8 cellular contexts compared by ENCODE assay signal in the genomic region with DNA sequence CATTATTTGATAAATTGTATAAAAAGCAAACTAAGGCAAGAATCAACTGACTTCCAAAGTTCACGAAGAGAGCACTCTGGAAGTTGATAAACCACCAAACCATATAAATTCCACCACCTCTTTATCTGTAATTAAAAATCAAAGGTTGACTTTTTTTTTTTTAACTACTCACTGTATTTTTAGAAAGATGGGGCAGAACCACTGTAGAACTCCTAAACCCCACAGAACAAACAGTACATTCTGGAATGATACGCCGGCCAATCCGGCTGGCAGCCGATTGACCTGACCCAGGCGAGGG. TPM values are rescaled to one million over a fixed set of nuclear protein-coding genes. Genes with fewer than 3 reads are reported as not detected.
A peak's percentile ranks its signal among the peaks of the same experiment; 100 is the strongest.
DNase-seq lines count a peak whose midpoint lies in the region; ATAC-seq and TF ChIP-seq lines count a peak whose summit lies in the region.

No MANE protein-coding gene starts in this region.

- peak overlapping the region; percentile 93 for H3K4me3 ChIP-seq in BE2C (ENCODE audit: low read depth, low read length)
- H3K4me3 ChIP-seq in MG63, result peak overlapping the region; percentile 89
- H3K4me3 ChIP-seq in colonic mucosa, result peak overlapping the region; percentile 81

- H3K4me3 Mint-ChIP-seq in natural killer cell treated with Interleukin-12 subunit alpha and Interleukin-12 subunit beta and Interleukin-15 and Interleukin-18, amount 100 ng/mL, for 72 hours, result peak overlapping the region; percentile 89

- peaks cover 5% of the 10 kb centered on the region for H3K36me3 Mint-ChIP-seq in natural killer cell treated with Interleukin-12 subunit alpha and Interleukin-12 subunit beta and Interleukin-15 and Interleukin-18, amount 100 ng/mL, for 72 hours

- peak overlapping the region in 1 of 2 donors; percentile 98 for H3K9ac ChIP-seq in colonic mucosa (ENCODE audit: low read depth in 2 of 2, low read length in 2 of 2)

- H3K9me3 Mint-ChIP-seq in natural killer cell treated with Interleukin-12 subunit alpha and Interleukin-12 subunit beta and Interleukin-15 and Interleukin-18, amount 100 ng/mL, for 72 hours, result no peaks in the 10 kb centered on the region

- H3K27ac ChIP-seq in colonic mucosa, result peak overlapping the region; percentile 86

- H3K4me1 Mint-ChIP-seq in natural killer cell treated with Interleukin-12 subunit alpha and Interleukin-12 subunit beta and Interleukin-15 and Interleukin-18, amount 100 ng/mL, for 72 hours (ENCODE audit: low read depth in 2 of 2), result peaks cover 13 to 32% of the 10 kb centered on the region in 2 donors

- H3K27me3 ChIP-seq in BE2C (no peaks in the 10 kb centered on the region), MG63 (no peaks in the 10 kb centered on the region), colonic mucosa (no peaks in the 10 kb centered on the region)

- no peak for ATAC-seq in natural killer cell treated with Interleukin-12 subunit alpha and Interleukin-12 subunit beta and Interleukin-15 and Interleukin-18, amount 100 ng/mL, for 72 hours
- no peak for ATAC-seq in HG03378 (IDR thresholded peaks at IDR 0.05; ENCODE audit: unreplicated experiment)

- intact Hi-C loops in colonic mucosa (cut with DNase I), result no loop called here

- peak overlapping the region; percentile 70 to 94 for H3K27ac Mint-ChIP-seq in natural killer cell treated with Interleukin-12 subunit alpha and Interleukin-12 subunit beta and Interleukin-15 and Interleukin-18, amount 100 ng/mL, for 72 hours

- TF ChIP-seq CTCF in BE2C (IDR thresholded peaks at IDR 0.05; ENCODE audit: low read depth, low read length) (no peak), colonic mucosa (IDR thresholded peaks at IDR 0.05) (no peak)

- peaks cover 6 to 11% of the 10 kb centered on the region in 2 donors for H3K27me3 Mint-ChIP-seq in natural killer cell treated with Interleukin-12 subunit alpha and Interleukin-12 subunit beta and Interleukin-15 and Interleukin-18, amount 100 ng/mL, for 72 hours

- H3K4me1 ChIP-seq in BE2C (peaks cover 7% of the 10 kb centered on the region), colonic mucosa (peaks cover 5% of the 10 kb centered on the region)

- peaks cover 19% of the 10 kb centered on the region for H3K36me3 ChIP-seq in BE2C
- peaks cover 29% of the 10 kb centered on the region for H3K36me3 ChIP-seq in MG63
- no peaks in the 10 kb centered on the region for H3K36me3 ChIP-seq in colonic mucosa

- no peak for DNase-seq in BE2C
- DNase-seq in MG63, result no peak
- DNase-seq in colonic mucosa, result no peak
- DNase-seq in natural killer cell treated with Interleukin-12 subunit alpha and Interleukin-12 subunit beta and Interleukin-15 and Interleukin-18, amount 100 ng/mL, for 72 hours (ENCODE audit: low spot score), result no peak
- no peak for DNase-seq in foreskin melanocyte
- no peak for DNase-seq in RPMI8226
- DNase-seq in NCI-H1105 treated with DMSO at 0.1 percent for 48 hours (lab: John Stamatoyannopoulos, UW), result no peak

- no peaks in the 10 kb centered on the region for H3K9me3 ChIP-seq in BE2C
- H3K9me3 ChIP-seq in MG63, result no peaks in the 10 kb centered on the region
- no peaks in the 10 kb centered on the region for H3K9me3 ChIP-seq in colonic mucosa

RNA-seq across cellular contexts. Expression of a gene that starts 0.4 kb away (rescaled TPM):
- 15.4 TPM for polyA plus RNA-seq in BE2C (2012; ENCODE audit: insufficient read depth, insufficient read length, low read depth)
- 134 and 208 TPM in 2 replicates for total RNA-seq in MG63 (2014; rRNA removed; shearing (Covaris generic); ENCODE audit: low replicate concordance)
- 100 to 1,000 TPM; 149 to 265 TPM for total RNA-seq in colonic mucosa
- total RNA-seq in natural killer cell treated with Interleukin-12 subunit alpha and Interleukin-12 subunit beta and Interleukin-15 and Interleukin-18, amount 100 ng/mL, for 72 hours, result 10 to 100 TPM; 58.4 to 98.7 TPM

RNA-seq across cellular contexts. Expression of a gene that starts 22.9 kb away (rescaled TPM):
- 134 TPM for polyA plus RNA-seq in BE2C (2012; ENCODE audit: insufficient read depth, insufficient read length, low read depth)
- 16.4 and 62.7 TPM in 2 replicates for total RNA-seq in MG63 (2014; rRNA removed; shearing (Covaris generic); ENCODE audit: low replicate concordance)
- total RNA-seq in colonic mucosa, result 10 to 100 TPM; 24.6 to 32.9 TPM
- total RNA-seq in natural killer cell treated with Interleukin-12 subunit alpha and Interleukin-12 subunit beta and Interleukin-15 and Interleukin-18, amount 100 ng/mL, for 72 hours, result 10 to 100 TPM; 25.4 to 43.3 TPM

RNA-seq across cellular contexts. Expression of a gene that starts 23.5 kb away (rescaled TPM):
- polyA plus RNA-seq in BE2C (2012; ENCODE audit: insufficient read depth, insufficient read length, low read depth), result 3.2 TPM
- total RNA-seq in MG63 (2014; rRNA removed; shearing (Covaris generic); ENCODE audit: low replicate concordance), result 73.4 and 102 TPM in 2 replicates
- total RNA-seq in colonic mucosa, result 10 to 100 TPM; 10.6 to 44.5 TPM
- total RNA-seq in natural killer cell treated with Interleukin-12 subunit alpha and Interleukin-12 subunit beta and Interleukin-15 and Interleukin-18, amount 100 ng/mL, for 72 hours, result 10 to 100 TPM; 31.4 to 44.3 TPM
